ENCODE assay signal across 2 cellular contexts in genomic region chr11:57458410-57459111, GRCh38.
TF ChIP-seq lines count a peak whose summit lies in the region.

No MANE protein-coding gene starts in this region.

TF ChIP-seq in IMR-90, 13 proteins besides CTCF, POLR2A, EP300 and RAD21 (continued from another document):
- no peak for TF ChIP-seq FOS (IDR thresholded peaks at IDR 0.05; ENCODE audit: low read depth, low read length)

TF ChIP-seq in WTC11, 78 proteins besides CTCF, POLR2A, EP300 and RAD21 (continued from another document):
- TF ChIP-seq PREB (CRISPR knock-in tag; IDR thresholded peaks at IDR 0.05; ENCODE audit: borderline replicate concordance) (no peak), NR1H2 (CRISPR knock-in tag; IDR thresholded peaks at IDR 0.05) (no peak), ZNF512 (CRISPR knock-in tag; IDR thresholded peaks at IDR 0.05; ENCODE audit: borderline replicate concordance) (no peak), FOXK1 (CRISPR knock-in tag; IDR thresholded peaks at IDR 0.05) (no peak)
- TF ChIP-seq, protein P1, sequence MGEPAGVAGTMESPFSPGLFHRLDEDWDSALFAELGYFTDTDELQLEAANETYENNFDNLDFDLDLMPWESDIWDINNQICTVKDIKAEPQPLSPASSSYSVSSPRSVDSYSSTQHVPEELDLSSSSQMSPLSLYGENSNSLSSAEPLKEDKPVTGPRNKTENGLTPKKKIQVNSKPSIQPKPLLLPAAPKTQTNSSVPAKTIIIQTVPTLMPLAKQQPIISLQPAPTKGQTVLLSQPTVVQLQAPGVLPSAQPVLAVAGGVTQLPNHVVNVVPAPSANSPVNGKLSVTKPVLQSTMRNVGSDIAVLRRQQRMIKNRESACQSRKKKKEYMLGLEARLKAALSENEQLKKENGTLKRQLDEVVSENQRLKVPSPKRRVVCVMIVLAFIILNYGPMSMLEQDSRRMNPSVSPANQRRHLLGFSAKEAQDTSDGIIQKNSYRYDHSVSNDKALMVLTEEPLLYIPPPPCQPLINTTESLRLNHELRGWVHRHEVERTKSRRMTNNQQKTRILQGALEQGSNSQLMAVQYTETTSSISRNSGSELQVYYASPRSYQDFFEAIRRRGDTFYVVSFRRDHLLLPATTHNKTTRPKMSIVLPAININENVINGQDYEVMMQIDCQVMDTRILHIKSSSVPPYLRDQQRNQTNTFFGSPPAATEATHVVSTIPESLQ (CRISPR knock-in tag; IDR thresholded peaks at IDR 0.05), result no peak
- TF ChIP-seq, protein P2, sequence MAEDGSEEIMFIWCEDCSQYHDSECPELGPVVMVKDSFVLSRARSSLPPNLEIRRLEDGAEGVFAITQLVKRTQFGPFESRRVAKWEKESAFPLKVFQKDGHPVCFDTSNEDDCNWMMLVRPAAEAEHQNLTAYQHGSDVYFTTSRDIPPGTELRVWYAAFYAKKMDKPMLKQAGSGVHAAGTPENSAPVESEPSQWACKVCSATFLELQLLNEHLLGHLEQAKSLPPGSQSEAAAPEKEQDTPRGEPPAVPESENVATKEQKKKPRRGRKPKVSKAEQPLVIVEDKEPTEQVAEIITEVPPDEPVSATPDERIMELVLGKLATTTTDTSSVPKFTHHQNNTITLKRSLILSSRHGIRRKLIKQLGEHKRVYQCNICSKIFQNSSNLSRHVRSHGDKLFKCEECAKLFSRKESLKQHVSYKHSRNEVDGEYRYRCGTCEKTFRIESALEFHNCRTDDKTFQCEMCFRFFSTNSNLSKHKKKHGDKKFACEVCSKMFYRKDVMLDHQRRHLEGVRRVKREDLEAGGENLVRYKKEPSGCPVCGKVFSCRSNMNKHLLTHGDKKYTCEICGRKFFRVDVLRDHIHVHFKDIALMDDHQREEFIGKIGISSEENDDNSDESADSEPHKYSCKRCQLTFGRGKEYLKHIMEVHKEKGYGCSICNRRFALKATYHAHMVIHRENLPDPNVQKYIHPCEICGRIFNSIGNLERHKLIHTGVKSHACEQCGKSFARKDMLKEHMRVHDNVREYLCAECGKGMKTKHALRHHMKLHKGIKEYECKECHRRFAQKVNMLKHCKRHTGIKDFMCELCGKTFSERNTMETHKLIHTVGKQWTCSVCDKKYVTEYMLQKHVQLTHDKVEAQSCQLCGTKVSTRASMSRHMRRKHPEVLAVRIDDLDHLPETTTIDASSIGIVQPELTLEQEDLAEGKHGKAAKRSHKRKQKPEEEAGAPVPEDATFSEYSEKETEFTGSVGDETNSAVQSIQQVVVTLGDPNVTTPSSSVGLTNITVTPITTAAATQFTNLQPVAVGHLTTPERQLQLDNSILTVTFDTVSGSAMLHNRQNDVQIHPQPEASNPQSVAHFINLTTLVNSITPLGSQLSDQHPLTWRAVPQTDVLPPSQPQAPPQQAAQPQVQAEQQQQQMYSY (CRISPR knock-in tag; IDR thresholded peaks at IDR 0.05), result peak; percentile 61
